9 cellular contexts compared by ENCODE assay signal in the genomic region with DNA sequence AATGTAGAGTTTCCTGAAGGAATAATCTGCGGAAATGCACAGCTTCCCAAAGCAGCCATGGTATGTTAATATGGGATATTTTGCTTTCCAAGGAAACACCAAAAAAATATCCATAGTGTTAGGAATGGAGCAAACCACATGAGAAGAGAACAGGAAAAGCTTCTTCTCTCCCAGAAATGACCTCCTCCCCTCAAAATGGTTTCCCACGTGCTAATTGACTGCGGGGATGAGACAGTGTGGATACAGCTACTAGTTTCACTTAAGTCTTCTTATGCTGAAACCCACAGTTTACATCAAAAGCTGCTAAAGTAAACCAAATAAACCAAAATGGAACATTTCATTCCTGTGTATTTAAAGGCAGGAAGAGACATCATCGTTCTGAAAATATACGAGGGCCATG.
DNase-seq lines count a peak whose midpoint lies in the region; ATAC-seq and TF ChIP-seq lines count a peak whose summit lies in the region.
"Had no signal": no experiment of that assay in that cellular context is flagged by ENCODE, and none has a peak within 500 bp of the region (broad histone marks: within the 10 kb centered on the region; RNA-seq: fewer than 3 reads in every experiment).

No MANE protein-coding gene starts in this region.

- H3K4me1 ChIP-seq in heart right ventricle (peaks cover 6 to 81% (median 53%) of the 10 kb centered on the region in 9 donors), left lung (peaks cover 13 to 41% of the 10 kb centered on the region in 2 donors), thyroid gland (peaks cover 38 to 83% of the 10 kb centered on the region in 2 donors)

- H3K27me3 ChIP-seq in heart right ventricle, result no peaks in the 10 kb centered on the region
- no peaks in the 10 kb centered on the region for H3K27me3 ChIP-seq in left lung
- no peaks in the 10 kb centered on the region for H3K27me3 ChIP-seq in thyroid gland
- H3K27me3 ChIP-seq: uterus had no signal

- H3K9me3 ChIP-seq in heart right ventricle (no peaks in the 10 kb centered on the region), left lung (no peaks in the 10 kb centered on the region), thyroid gland (no peaks in the 10 kb centered on the region)
- H3K9me3 ChIP-seq: uterus had no signal

- H3K27ac ChIP-seq in heart right ventricle (peak overlapping the region in 9 of 10 donors; percentile 20 to 80 (median 52)), left lung (peak overlapping the region; percentile 53 to 54), thyroid gland (peak overlapping the region in 2 of 3 donors; percentile 83 to 84)

- TF ChIP-seq CTCF in heart right ventricle (IDR thresholded peaks at IDR 0.05) (no peak), astrocyte of the cerebellum (IDR thresholded peaks at IDR 0.05; ENCODE audit: low read depth, low read length, missing control alignments) (no peak), left lung (IDR thresholded peaks at IDR 0.05) (no peak), thyroid gland (IDR thresholded peaks at IDR 0.05) (no peak)

- DNase-seq in heart right ventricle (no peak), Right ventricle myocardium superior (no peak), astrocyte of the cerebellum (ENCODE audit: low read depth) (peak; percentile 44), left lung (no peak), thyroid gland (no peak), nucleus accumbens (lab: John Stamatoyannopoulos, UW) (no peak)
- no peak for DNase-seq in stimulated activated CD4-positive, alpha-beta T cell treated with anti-CD3 and anti-CD28 coated beads, Interleukin-1b, Interleukin-23, amount 100 ng/mL, for 48 hours

- intact Hi-C loops in heart right ventricle (cut with DNase I), result loop anchor here in 4 of 10 donors (5.0 to 10.0 kb wide), 4 partner anchors 48 to 191 kb away; a partner anchor contains a TSS
- intact Hi-C loops in Right ventricle myocardium superior (cut with DNase I), result no loop called here
- intact Hi-C loops in left lung (cut with DNase I), result no loop called here
- intact Hi-C loops in thyroid gland (cut with DNase I), result loop anchor here (10.0 kb wide), 1 partner anchor 191 kb away; no protein-coding TSS in a partner anchor

- ATAC-seq in heart right ventricle, result peak in 4 of 8 donors; percentile 28 to 43 (median 38)
- ATAC-seq in Right ventricle myocardium superior (ENCODE audit: poor library complexity), result no peak
- ATAC-seq in left lung, result no peak
- ATAC-seq in GM18511 (IDR thresholded peaks at IDR 0.05; ENCODE audit: unreplicated experiment), result no peak

- H3K36me3 ChIP-seq in heart right ventricle, result peaks cover 0 to 6% (median 0%) of the 10 kb centered on the region in 9 donors
- no peaks in the 10 kb centered on the region for H3K36me3 ChIP-seq in left lung
- H3K36me3 ChIP-seq in thyroid gland, result no peaks in the 10 kb centered on the region
- H3K36me3 ChIP-seq: uterus had no signal

- in situ Hi-C loops in astrocyte of the cerebellum (cut with HindIII; ENCODE audit: low sequenced_read_pairs), result no loop called here

- TF ChIP-seq POLR2A in thyroid gland (IDR thresholded peaks at IDR 0.05), result no peak

- H3K4me3 ChIP-seq in heart right ventricle, result no peak overlapping the region
- H3K4me3 ChIP-seq in astrocyte of the cerebellum (ENCODE audit: low read depth, low read length), result no peak overlapping the region
- no peak overlapping the region for H3K4me3 ChIP-seq in left lung
- no peak overlapping the region for H3K4me3 ChIP-seq in thyroid gland (replicated peaks in 1 of 3)
- H3K4me3 ChIP-seq: uterus had no signal

- 48 to 54% methylated on average over 5 of the region's 5 CpGs for WGBS in heart right ventricle, 2 donors
- 68 to 81% methylated on average over 5 of the region's 5 CpGs for WGBS in thyroid gland, 2 donors
